ENCODE assay signal across 17 cellular contexts in the genomic region with DNA sequence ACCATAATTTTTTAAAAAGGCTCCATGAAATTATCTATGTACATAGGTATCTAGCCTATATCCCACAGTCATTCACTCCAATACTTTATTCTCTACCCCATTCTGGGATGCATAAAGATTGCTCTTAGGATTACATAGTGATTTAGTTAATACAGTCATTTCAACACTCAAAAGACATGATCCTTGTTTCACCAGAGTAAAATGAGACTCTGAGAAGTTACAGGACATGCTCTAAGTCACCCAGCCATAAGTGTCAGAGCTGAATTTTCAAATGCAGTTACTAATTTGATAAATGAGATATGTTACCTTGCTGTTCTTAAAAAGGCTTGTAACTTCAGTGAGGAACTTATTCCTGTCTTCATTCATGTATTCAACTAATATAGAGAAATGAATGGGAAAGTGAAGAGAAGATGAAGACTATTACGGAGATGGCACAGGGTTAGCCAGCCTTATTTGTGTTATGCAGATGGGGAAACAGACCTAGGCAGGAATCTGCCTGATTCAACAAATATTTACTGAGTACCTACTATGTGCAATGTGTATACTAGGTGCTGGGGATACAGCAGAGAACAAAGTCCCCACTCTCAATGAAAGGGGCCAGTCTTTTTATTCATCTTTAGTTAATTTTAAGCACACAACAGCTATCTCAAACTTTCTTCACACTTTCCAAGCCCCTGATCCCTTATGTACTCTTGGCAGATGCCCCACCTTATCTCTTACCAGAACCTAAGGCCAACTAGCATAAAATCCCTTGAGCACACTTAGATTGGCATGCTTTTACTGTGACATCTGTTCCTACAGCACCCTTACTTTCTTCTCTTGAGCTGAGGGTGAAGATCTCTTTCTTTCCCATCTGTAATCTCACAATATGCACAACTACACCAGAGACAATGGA. TPM values are rescaled to one million over a fixed set of nuclear protein-coding genes. Genes with fewer than 3 reads are reported as not detected.
A peak's percentile ranks its signal among the peaks of the same experiment; 100 is the strongest.
DNase-seq lines count a peak whose midpoint lies in the region; ATAC-seq and TF ChIP-seq lines count a peak whose summit lies in the region.
"Had no signal": no experiment of that assay in that cellular context is flagged by ENCODE, and none has a peak within 500 bp of the region (broad histone marks: within the 10 kb centered on the region; RNA-seq: fewer than 3 reads in every experiment).

No MANE protein-coding gene starts in this region.

- ATAC-seq in CD4-positive, CD25-positive, alpha-beta regulatory T cell (ENCODE audit: low read depth in 2 of 2): no peak
- no peak for ATAC-seq in HCT116
- ATAC-seq in central memory CD8-positive, alpha-beta T cell (replicated peaks; ENCODE audit: extremely low read depth, poor library complexity, severe bottlenecking): no peak
- ATAC-seq in GM21447 (IDR thresholded peaks at IDR 0.05; ENCODE audit: unreplicated experiment): no peak
- ATAC-seq: stimulated activated naive CD8-positive, alpha-beta T cell treated with anti-CD3 and anti-CD28 coated beads, Interleukin-15, Interleukin-2, amounts not matched to agents 100 U/mL and 50 U/mL, for 24 hours had no signal

- intact Hi-C loops in HCT116 (cut with micrococcal nuclease): no loop called here

- TF ChIP-seq CTCF in HCT116 (IDR thresholded peaks at IDR 0.05 in 2 of 3, conservative IDR thresholded peaks at IDR 0.05 in 1 of 3; ENCODE audit: borderline replicate concordance in 1 of 3, insufficient read depth in 1 of 3, low read depth in 2 of 3, low read length in 2 of 3): no peak

- no peak overlapping the region for H3K23ac ChIP-seq in mesenchymal stem cell (ENCODE audit: low read length in 2 of 2)

- WGBS in mesenchymal stem cell: 100% methylated on average over 1 of the region's 1 CpG

- H3K27ac ChIP-seq in CD4-positive, CD25-positive, alpha-beta regulatory T cell (ENCODE audit: insufficient read depth, low read length, poor library complexity, severe bottlenecking): no peak overlapping the region
- H3K27ac ChIP-seq in HCT116 (ENCODE audit: low read depth, low read length) (no peak overlapping the region), mesenchymal stem cell (ENCODE audit: low read length, poor library complexity, severe bottlenecking) (no peak overlapping the region), SJCRH30 (no peak overlapping the region)
- H3K27ac ChIP-seq: thyroid gland had no signal

- peaks cover 18% of the 10 kb centered on the region for H3K36me3 Mint-ChIP-seq in CD4-positive, CD25-positive, alpha-beta regulatory T cell
- peaks cover 13% of the 10 kb centered on the region for H3K36me3 Mint-ChIP-seq in central memory CD8-positive, alpha-beta T cell (ENCODE audit: insufficient read depth)

- H3K27me3 ChIP-seq in CD4-positive, CD25-positive, alpha-beta regulatory T cell (ENCODE audit: control insufficient read depth, insufficient read depth, low read length): no peaks in the 10 kb centered on the region
- no peaks in the 10 kb centered on the region for H3K27me3 ChIP-seq in HCT116 (ENCODE audit: insufficient read depth, low read length)
- no peaks in the 10 kb centered on the region for H3K27me3 ChIP-seq in mesenchymal stem cell (ENCODE audit: control insufficient read depth in 1 of 2, insufficient read depth in 1 of 2, low read length in 2 of 2)
- no peaks in the 10 kb centered on the region for H3K27me3 ChIP-seq in SJCRH30
- H3K27me3 ChIP-seq: thyroid gland had no signal

- peaks cover 89% of the 10 kb centered on the region for H3K79me2 ChIP-seq in HCT116 (ENCODE audit: insufficient read depth, low read length)

- POLR2A ChIA-PET in HCT116 (lab: Charles Lee): no interaction called here

- no peak overlapping the region for H2BK120ac ChIP-seq in mesenchymal stem cell (ENCODE audit: low read depth, low read length)

- no peak overlapping the region for H4K91ac ChIP-seq in mesenchymal stem cell (ENCODE audit: low read length)

- CTCF ChIA-PET in HCT116 (lab: Charles Lee): no interaction called here

- H2AK5ac ChIP-seq in mesenchymal stem cell (ENCODE audit: low read length, severe bottlenecking): no peak overlapping the region

- RAD21 ChIA-PET in HCT116 (lab: Charles Lee; ENCODE audit: low non-redundant PET in 1 of 2, low total read pairs in 2 of 2, uncharacterized antibody in 2 of 2, unreplicated experiment in 2 of 2): no interaction called here

- H3K14ac ChIP-seq in mesenchymal stem cell (ENCODE audit: low read length in 2 of 2): no peak overlapping the region

- H3K9ac ChIP-seq in HCT116 (ENCODE audit: low read length) (no peak overlapping the region), mesenchymal stem cell (ENCODE audit: low read length) (no peak overlapping the region)

- H4K8ac ChIP-seq in mesenchymal stem cell (ENCODE audit: low read length): peak overlapping the region; percentile 23

- H3K4me1 Mint-ChIP-seq in CD4-positive, CD25-positive, alpha-beta regulatory T cell: peaks cover 32 to 71% (median 52%) of the 10 kb centered on the region in 4 donors
- peaks cover 67% of the 10 kb centered on the region for H3K4me1 Mint-ChIP-seq in central memory CD8-positive, alpha-beta T cell
- H3K4me1 Mint-ChIP-seq: nephron progenitor cell had no signal

- H2AFZ ChIP-seq in HCT116 (ENCODE audit: low read depth, low read length, poor library complexity, severe bottlenecking): no peak overlapping the region
- no peak overlapping the region for H2AFZ ChIP-seq in mesenchymal stem cell (ENCODE audit: low read depth, low read length)

- H2BK15ac ChIP-seq in mesenchymal stem cell (ENCODE audit: low read depth, poor library complexity, severe bottlenecking): no peak overlapping the region

- H3K4me3 ChIP-seq in CD4-positive, CD25-positive, alpha-beta regulatory T cell (ENCODE audit: low read depth, low read length): no peak overlapping the region
- H3K4me3 ChIP-seq in HCT116 (replicated peaks in 1 of 2; ENCODE audit: low read depth in 1 of 2, low read length in 2 of 2) (no peak overlapping the region), mesenchymal stem cell (ENCODE audit: insufficient read depth in 1 of 2, low read depth in 1 of 2, low read length in 2 of 2) (no peak overlapping the region), SJCRH30 (no peak overlapping the region)
- H3K4me3 ChIP-seq: skin epidermis, thyroid gland had no signal

- no peak for TF ChIP-seq POLR2A in HCT116 (IDR thresholded peaks at IDR 0.05; ENCODE audit: borderline replicate concordance, extremely low read depth, insufficient read depth, insufficient read length)

- H3K4me1 ChIP-seq in CD4-positive, CD25-positive, alpha-beta regulatory T cell (ENCODE audit: control insufficient read depth, insufficient read depth, low read length, poor library complexity, severe bottlenecking): peaks cover 14% of the 10 kb centered on the region
- H3K4me1 ChIP-seq in HCT116 (ENCODE audit: control insufficient read depth in 1 of 2, insufficient read depth in 2 of 2, low read length in 2 of 2) (peaks cover 7 to 18% of the 10 kb centered on the region in 2 experiments; a peak in 2 of 4 replicates), mesenchymal stem cell (ENCODE audit: control insufficient read depth, insufficient read depth, low read depth, low read length) (peaks cover 3% of the 10 kb centered on the region), SJCRH30 (peaks cover 5% of the 10 kb centered on the region; the same call in 1 of the 2 replicates)

- H3K9me3 Mint-ChIP-seq in CD4-positive, CD25-positive, alpha-beta regulatory T cell: peaks cover 0 to 1% (median 0%) of the 10 kb centered on the region in 7 donors
- no peaks in the 10 kb centered on the region for H3K9me3 Mint-ChIP-seq in central memory CD8-positive, alpha-beta T cell
- H3K9me3 Mint-ChIP-seq: activated naive CD8-positive, alpha-beta T cell treated with anti-CD3 and anti-CD28 coated beads, Interleukin-2, amount 10 ng/mL, durations not matched to agents 7 days and 5 days had no signal

- no peak overlapping the region for H2BK5ac ChIP-seq in mesenchymal stem cell (ENCODE audit: low read depth, low read length, poor library complexity, severe bottlenecking)

- H3K9me2 ChIP-seq in HCT116 (ENCODE audit: insufficient read depth): no peaks in the 10 kb centered on the region

- H3K18ac ChIP-seq in mesenchymal stem cell (ENCODE audit: low read depth in 1 of 2, low read length in 2 of 2): no peak overlapping the region

- H3K9me3 ChIP-seq in CD4-positive, CD25-positive, alpha-beta regulatory T cell (ENCODE audit: control insufficient read depth in 2 of 2, low read length in 2 of 2): no peaks in the 10 kb centered on the region
- H3K9me3 ChIP-seq in HCT116 (ENCODE audit: control insufficient read depth in 1 of 2, insufficient read depth in 1 of 2, low read depth in 1 of 2, low read length in 2 of 2): no peaks in the 10 kb centered on the region
- H3K9me3 ChIP-seq in mesenchymal stem cell (ENCODE audit: control insufficient read depth, low read length): no peaks in the 10 kb centered on the region
- peaks cover 5% of the 10 kb centered on the region; the same call in 1 of the 2 replicates for H3K9me3 ChIP-seq in SJCRH30 (replicated peaks)
- H3K9me3 ChIP-seq: thyroid gland had no signal

- H3K36me3 ChIP-seq in CD4-positive, CD25-positive, alpha-beta regulatory T cell (ENCODE audit: control insufficient read depth, insufficient read depth, low read length): peaks cover 2% of the 10 kb centered on the region
- H3K36me3 ChIP-seq in HCT116 (ENCODE audit: control insufficient read depth in 1 of 2, insufficient read depth in 2 of 2, low read length in 2 of 2) (peaks cover 0 to 2% of the 10 kb centered on the region in 2 experiments; a peak in 1 of 4 replicates), mesenchymal stem cell (ENCODE audit: control insufficient read depth in 1 of 2, insufficient read depth in 2 of 2, low read depth in 1 of 2, low read length in 2 of 2) (peaks cover 0 to 8% of the 10 kb centered on the region in 2 experiments), SJCRH30 (peaks cover 14% of the 10 kb centered on the region)
- H3K36me3 ChIP-seq: thyroid gland had no signal

- H2BK12ac ChIP-seq in mesenchymal stem cell (ENCODE audit: low read length in 2 of 2): no peak overlapping the region

- DNase-seq in CD4-positive, CD25-positive, alpha-beta regulatory T cell: no peak
- DNase-seq in HCT116 (ENCODE audit: low read depth, low spot score) (no peak), mesenchymal stem cell (no peak), islet precursor cell (no peak), SJCRH30 (no peak)
- no peak for DNase-seq in central memory CD8-positive, alpha-beta T cell (ENCODE audit: low spot score in 2 of 2)
- DNase-seq: activated naive CD8-positive, alpha-beta T cell treated with anti-CD3 and anti-CD28 coated beads, Interleukin-2, amount 10 ng/mL, durations not matched to agents 7 days and 5 days; hippocampal formation; mesendoderm; NCI-H187; NCI-H446; nephron progenitor cell; stimulated activated naive CD8-positive, alpha-beta T cell treated with anti-CD3 and anti-CD28 coated beads, Interleukin-15, Interleukin-2, amounts not matched to agents 100 U/mL and 50 U/mL, for 24 hours; T1000; thyroid gland had no signal

- peaks cover 8% of the 10 kb centered on the region for H3K79me1 ChIP-seq in mesenchymal stem cell (replicated peaks; ENCODE audit: low read length, poor library complexity, severe bottlenecking)

- H3K4ac ChIP-seq in mesenchymal stem cell (ENCODE audit: low read depth in 1 of 2, low read length in 2 of 2): no peak overlapping the region

- peaks cover 10% of the 10 kb centered on the region; the same call in 1 of the 2 replicates for H4K20me1 ChIP-seq in HCT116 (ENCODE audit: insufficient read depth)

- H3K4me2 ChIP-seq in HCT116 (ENCODE audit: low read length): no peak overlapping the region
- no peak overlapping the region for H3K4me2 ChIP-seq in mesenchymal stem cell (ENCODE audit: low read length, poor library complexity, severe bottlenecking)

- BruUV-seq in HCT116 (replicated peaks; lab: Mats Ljungman, UMichigan): TSS peak; percentile 38

- no peak for TF ChIP-seq RAD21 in HCT116 (IDR thresholded peaks at IDR 0.05; ENCODE audit: low read depth)

- peak overlapping the region in 2 of 3 donors; percentile 40 to 54 for H3K27ac Mint-ChIP-seq in CD4-positive, CD25-positive, alpha-beta regulatory T cell
- peak overlapping the region; percentile 45 for H3K27ac Mint-ChIP-seq in central memory CD8-positive, alpha-beta T cell (ENCODE audit: low read depth)
- H3K27ac Mint-ChIP-seq: activated naive CD8-positive, alpha-beta T cell treated with anti-CD3 and anti-CD28 coated beads, Interleukin-2, amount 10 ng/mL, durations not matched to agents 7 days and 5 days; nephron progenitor cell had no signal

- H3K4me3 Mint-ChIP-seq in CD4-positive, CD25-positive, alpha-beta regulatory T cell: peak overlapping the region in 1 of 4 donors; percentile 24
- no peak overlapping the region for H3K4me3 Mint-ChIP-seq in central memory CD8-positive, alpha-beta T cell
- H3K4me3 Mint-ChIP-seq: activated naive CD8-positive, alpha-beta T cell treated with anti-CD3 and anti-CD28 coated beads, Interleukin-2, amount 10 ng/mL, durations not matched to agents 7 days and 5 days; nephron progenitor cell had no signal

- H3K27me3 Mint-ChIP-seq in CD4-positive, CD25-positive, alpha-beta regulatory T cell: no peaks in the 10 kb centered on the region
- no peaks in the 10 kb centered on the region for H3K27me3 Mint-ChIP-seq in central memory CD8-positive, alpha-beta T cell
- H3K27me3 Mint-ChIP-seq: activated naive CD8-positive, alpha-beta T cell treated with anti-CD3 and anti-CD28 coated beads, Interleukin-2, amount 10 ng/mL, durations not matched to agents 7 days and 5 days had no signal

RNA-seq across cellular contexts. Expression of a gene that starts 21.6 kb away (rescaled TPM):
- total RNA-seq in CD4-positive, CD25-positive, alpha-beta regulatory T cell: 88.0 TPM
- 10 to 100 TPM; 46.5 to 81.3 (median 64.7) TPM for polyA plus RNA-seq in CD4-positive, CD25-positive, alpha-beta regulatory T cell
- total RNA-seq in HCT116 (2021; ENCODE audit: unreplicated experiment): 137 TPM
- polyA plus RNA-seq in HCT116 (2012): 42.2 and 55.3 TPM in 2 replicates
- 67.7 TPM for polyA plus RNA-seq in mesenchymal stem cell (2013, experiment 1 of 2)
- 67.1 TPM for polyA plus RNA-seq in mesenchymal stem cell (2013, experiment 2 of 2)
- 97.9 and 98.8 TPM in 2 replicates for total RNA-seq in SJCRH30 (2014; rRNA removed; shearing (Covaris generic))
